Comparison of ENCODE assay signal across 14 cellular contexts in genomic region chr17:19135391-19135790, GRCh38. TPM values are rescaled to one million over a fixed set of nuclear protein-coding genes. Genes with fewer than 3 reads are reported as not detected.
DNase-seq lines count a peak whose midpoint lies in the region; ATAC-seq, FAIRE-seq and TF ChIP-seq lines count a peak whose summit lies in the region.
"Not testable (repeated sequence)": the region's sequence is repeated elsewhere in the genome, so short reads cannot be mapped to it uniquely, and the experiment has no call there.
"Had no signal": no experiment of that assay in that cellular context is flagged by ENCODE, and none has a peak within 500 bp of the region (broad histone marks: within the 10 kb centered on the region; RNA-seq: fewer than 3 reads in every experiment).

No MANE protein-coding gene starts in this region.

- ATAC-seq in GM21825 (IDR thresholded peaks at IDR 0.05; ENCODE audit: unreplicated experiment), result peak; percentile 21
- peak; percentile 30 for ATAC-seq in activated T-cell treated with anti-CD3 and anti-CD28 coated beads, Interleukin-2, amount 50 U/mL, for 4 hours
- ATAC-seq in central memory CD8-positive, alpha-beta T cell (replicated peaks; ENCODE audit: extremely low read depth, poor library complexity, severe bottlenecking), result peak; percentile 40
- peak; percentile 6 for ATAC-seq in left lobe of liver
- ATAC-seq in naive thymus-derived CD8-positive, alpha-beta T cell, result peak; percentile 35 to 46
- peak; percentile 53 for ATAC-seq in stimulated activated naive CD8-positive, alpha-beta T cell treated with anti-CD3 and anti-CD28 coated beads, Interleukin-15, amount 100 ng/mL, for 72 hours

- H3K9me3 Mint-ChIP-seq in activated T-cell treated with anti-CD3 and anti-CD28 coated beads, Interleukin-2, amount 50 U/mL, for 4 hours; central memory CD8-positive, alpha-beta T cell; naive thymus-derived CD8-positive, alpha-beta T cell; stimulated activated naive CD8-positive, alpha-beta T cell treated with anti-CD3 and anti-CD28 coated beads, Interleukin-15, amount 100 ng/mL, for 72 hours: not testable (repeated sequence)

- TF ChIP-seq POLR2A in GM12892 (IDR thresholded peaks at IDR 0.05; ENCODE audit: low read depth, low read length), result not testable (repeated sequence)

- H3K36me3 Mint-ChIP-seq in activated T-cell treated with anti-CD3 and anti-CD28 coated beads, Interleukin-2, amount 50 U/mL, for 4 hours (ENCODE audit: insufficient read depth); central memory CD8-positive, alpha-beta T cell (ENCODE audit: insufficient read depth); naive thymus-derived CD8-positive, alpha-beta T cell: not testable (repeated sequence)

- peak; percentile 92 for FAIRE-seq in GM12892 (lab: Jason Lieb, UNC)
- FAIRE-seq in HTR-8/SVneo (lab: Jason Lieb, UNC), result peak; percentile 20

- DNase-seq in GM12892 (ENCODE audit: insufficient read length); HTR-8/SVneo (ENCODE audit: insufficient read length, low spot score); activated T-cell treated with anti-CD3 and anti-CD28 coated beads, Interleukin-2, amount 50 U/mL, for 4 hours; central memory CD8-positive, alpha-beta T cell (ENCODE audit: low spot score in 2 of 2); left lobe of liver (ENCODE audit: low spot score); naive thymus-derived CD8-positive, alpha-beta T cell; stimulated activated naive CD8-positive, alpha-beta T cell treated with anti-CD3 and anti-CD28 coated beads, Interleukin-15, amount 100 ng/mL, for 72 hours: not testable (repeated sequence)

- H3K4me1 Mint-ChIP-seq in activated T-cell treated with anti-CD3 and anti-CD28 coated beads, Interleukin-2, amount 50 U/mL, for 4 hours (ENCODE audit: low read depth); central memory CD8-positive, alpha-beta T cell; naive thymus-derived CD8-positive, alpha-beta T cell; stimulated activated naive CD8-positive, alpha-beta T cell treated with anti-CD3 and anti-CD28 coated beads, Interleukin-15, amount 100 ng/mL, for 72 hours: not testable (repeated sequence)

- POLR2A ChIA-PET in naive thymus-derived CD8-positive, alpha-beta T cell (lab: Charles Lee), result not testable (repeated sequence)

- H3K27ac Mint-ChIP-seq in central memory CD8-positive, alpha-beta T cell (ENCODE audit: low read depth); naive thymus-derived CD8-positive, alpha-beta T cell; stimulated activated naive CD8-positive, alpha-beta T cell treated with anti-CD3 and anti-CD28 coated beads, Interleukin-15, amount 100 ng/mL, for 72 hours: not testable (repeated sequence)

- not testable (repeated sequence) for H3K27me3 Mint-ChIP-seq in activated T-cell treated with anti-CD3 and anti-CD28 coated beads, Interleukin-2, amount 50 U/mL, for 4 hours (ENCODE audit: low read depth); central memory CD8-positive, alpha-beta T cell; naive thymus-derived CD8-positive, alpha-beta T cell; stimulated activated naive CD8-positive, alpha-beta T cell treated with anti-CD3 and anti-CD28 coated beads, Interleukin-15, amount 100 ng/mL, for 72 hours

- not testable (repeated sequence) for H3K4me3 Mint-ChIP-seq in activated T-cell treated with anti-CD3 and anti-CD28 coated beads, Interleukin-2, amount 50 U/mL, for 4 hours; central memory CD8-positive, alpha-beta T cell; naive thymus-derived CD8-positive, alpha-beta T cell; stimulated activated naive CD8-positive, alpha-beta T cell treated with anti-CD3 and anti-CD28 coated beads, Interleukin-15, amount 100 ng/mL, for 72 hours

RNA-seq across cellular contexts. Expression of gene GRAPL, which starts 8.0 kb away (rescaled TPM):
- 13.0 TPM for polyA plus RNA-seq in GM12892 (2012; ENCODE audit: missing spikeins)
- 1 to 10 TPM; 1.4 to 2.5 (median 2.0) TPM for total RNA-seq in activated T-cell treated with anti-CD3 and anti-CD28 coated beads, Interleukin-2, amount 50 U/mL, for 4 hours
- 3.0 TPM for total RNA-seq in left lobe of liver
- total RNA-seq in naive thymus-derived CD8-positive, alpha-beta T cell, result 10 to 100 TPM; 67.3 to 69.6 TPM
- polyA plus RNA-seq in naive thymus-derived CD8-positive, alpha-beta T cell, result 1 to 10 TPM in 1 of 3 donors, under 1 TPM in 2; 0.44 to 1.2 (median 0.71) TPM
- total RNA-seq: A673, H4, HT1080, M059J, SK-MEL-5 had no signal
- polyA plus RNA-seq: K562 had no signal

Comparison
In these comparisons a context has a peak if more than half of its experiments do, and no peak if none do; other contexts are left out.
1. RNA of gene GRAPL, which starts 8.0 kb away (total RNA-seq): 67.3 to 69.6 TPM in naive thymus-derived CD8-positive, alpha-beta T cell; 3.0 TPM in left lobe of liver (single experiment) and 1.4 to 2.5 TPM in activated T-cell treated with anti-CD3 and anti-CD28 coated beads, Interleukin-2, amount 50 U/mL, for 4 hours; every median in the first group is over 10 times any median in the second.
2. Peak in every context shown above with its lines, with median percentiles within 50 percentile points of each other: ATAC-seq.